25 cellular contexts compared by ENCODE assay signal in genomic region chr2:65464604-65465003, GRCh38. TPM values are rescaled to one million over a fixed set of nuclear protein-coding genes. Genes with fewer than 3 reads are reported as not detected.
DNase-seq lines count a peak whose midpoint lies in the region; ATAC-seq and TF ChIP-seq lines count a peak whose summit lies in the region.
"Had no signal": no experiment of that assay in that cellular context is flagged by ENCODE, and none has a peak within 500 bp of the region (broad histone marks: within the 10 kb centered on the region; RNA-seq: fewer than 3 reads in every experiment).

No MANE protein-coding gene starts in this region.

- H3K27ac ChIP-seq in PC-9: no peak overlapping the region
- H3K27ac ChIP-seq: SJSA1, tibial nerve had no signal

- H3K27me3 ChIP-seq in adipocyte (replicated peaks; ENCODE audit: control insufficient read depth, insufficient read depth, low read length): no peaks in the 10 kb centered on the region
- H3K27me3 ChIP-seq in PC-9 (ENCODE audit: insufficient read depth, low read depth): no peaks in the 10 kb centered on the region
- H3K27me3 ChIP-seq: MG63, SJSA1, tibial nerve had no signal

- POLR2A ChIA-PET in PC-9 (lab: Charles Lee; ENCODE audit: unreplicated experiment): no interaction called here

- TF ChIP-seq CTCF in AG09319 (IDR thresholded peaks at IDR 0.05; ENCODE audit: low read depth, low read length) (no peak), PC-9 (conservative IDR thresholded peaks at IDR 0.05) (no peak)

- H3K36me3 ChIP-seq in adipocyte (ENCODE audit: control insufficient read depth, insufficient read depth, low read length, severe bottlenecking): no peaks in the 10 kb centered on the region
- no peaks in the 10 kb centered on the region for H3K36me3 ChIP-seq in PC-9 (ENCODE audit: low read depth)
- H3K36me3 ChIP-seq: MG63, SJSA1, tibial nerve had no signal

- no peak overlapping the region for H2AFZ ChIP-seq in PC-9

- H3K4me1 ChIP-seq in adipocyte (ENCODE audit: control insufficient read depth, insufficient read depth, low read length) (peaks cover 16% of the 10 kb centered on the region), PC-9 (replicated peaks; ENCODE audit: insufficient read depth) (no peaks in the 10 kb centered on the region)
- H3K4me1 ChIP-seq: SJSA1 had no signal

- ATAC-seq in left ventricle myocardium superior (peak; percentile 80), GM21528 (IDR thresholded peaks at IDR 0.05; ENCODE audit: low FRiP score, unreplicated experiment) (no peak), GM21786 (IDR thresholded peaks at IDR 0.05; ENCODE audit: unreplicated experiment) (no peak)
- ATAC-seq: naive thymus-derived CD8-positive, alpha-beta T cell; T-helper 17 cell had no signal

- H3K4me2 ChIP-seq in PC-9: no peak overlapping the region

- H3K79me2 ChIP-seq in PC-9 (ENCODE audit: low read depth): no peaks in the 10 kb centered on the region

- H4K20me1 ChIP-seq in PC-9 (ENCODE audit: insufficient read depth): no peaks in the 10 kb centered on the region

- CTCF ChIA-PET in PC-9 (lab: Charles Lee): no interaction called here

- H3K4me3 ChIP-seq in adipocyte (ENCODE audit: low read length): no peak overlapping the region
- no peak overlapping the region for H3K4me3 ChIP-seq in PC-9
- H3K4me3 ChIP-seq: MG63, SJSA1, tibial nerve had no signal

- no TSS peak for BruUV-seq in PC-9 (replicated peaks; lab: Mats Ljungman, UMichigan)

- no peaks in the 10 kb centered on the region for H3F3A ChIP-seq in PC-9 (ENCODE audit: insufficient read depth, low read depth)

- DNase-seq in AG09319 (ENCODE audit: extremely low read depth, low read depth) (peak; percentile 43), GM04503 (ENCODE audit: low read depth) (peak; percentile 62), adipocyte (ENCODE audit: low read depth) (peak; percentile 77), left ventricle myocardium superior (no peak), PC-9 (no peak)
- DNase-seq: activated CD4-positive, alpha-beta memory T cell treated with anti-CD3 and anti-CD28 coated beads, Interleukin-2, amount 10 ng/mL, durations not matched to agents 7 days and 5 days; activated CD4-positive, CD25-positive, alpha-beta regulatory T cell treated with anti-CD3 and anti-CD28 coated beads, Interleukin-2, amount 50 U/mL, for 72 hours; activated CD8-positive, alpha-beta memory T cell treated with anti-CD3 and anti-CD28 coated beads, Interleukin-2, amount 50 U/mL, for 48 hours; activated naive CD4-positive, alpha-beta T cell treated with anti-CD3 and anti-CD28 coated beads, Interleukin-2, amount 10 ng/mL, durations not matched to agents 7 days and 5 days; amniotic stem cell; CD4-positive, alpha-beta T cell; H9; KBM-7; MG63; naive thymus-derived CD8-positive, alpha-beta T cell; NCI-H1105 treated with DMSO at 0.1 percent for 48 hours; NCI-H2029; occipital lobe; small intestine; stimulated activated CD4-positive, alpha-beta T cell treated with anti-CD3 and anti-CD28 coated beads, Interleukin-1b, Interleukin-23, amount 100 ng/mL, for 48 hours; T-helper 17 cell had no signal

- H3K9me2 ChIP-seq in PC-9 (ENCODE audit: insufficient read depth): no peaks in the 10 kb centered on the region

- no peak overlapping the region for H3K9ac ChIP-seq in adipocyte (ENCODE audit: low read length)

- H3K9me3 ChIP-seq in adipocyte (ENCODE audit: control insufficient read depth, low read length): no peaks in the 10 kb centered on the region
- H3K9me3 ChIP-seq in PC-9 (ENCODE audit: insufficient read depth, low read depth): 0 out of 2 replicates have a peak, but pooled peaks cover 10% of the 10 kb centered on the region
- H3K9me3 ChIP-seq: MG63, SJSA1, tibial nerve had no signal

- intact Hi-C loops in left ventricle myocardium superior (cut with micrococcal nuclease): no loop called here
- intact Hi-C loops in PC-9 (cut with micrococcal nuclease; ENCODE audit: unreplicated experiment): no loop called here

RNA-seq across cellular contexts. Expression of gene SPRED2, which starts 32.2 kb away (rescaled TPM):
- total RNA-seq in left ventricle myocardium superior (12.8 TPM), PC-9 (2021) (33.5 and 33.6 TPM in 2 replicates)

Comparison
In these comparisons a context has a peak if more than half of its experiments do, and no peak if none do; other contexts are left out.
1. DNase-seq: peak in AG09319 (single experiment), GM04503 (single experiment) and adipocyte (single experiment); none in left ventricle myocardium superior (single experiment) and PC-9 (0 of 2).